Comparison of ENCODE assay signal across 20 cellular contexts in the genomic region with DNA sequence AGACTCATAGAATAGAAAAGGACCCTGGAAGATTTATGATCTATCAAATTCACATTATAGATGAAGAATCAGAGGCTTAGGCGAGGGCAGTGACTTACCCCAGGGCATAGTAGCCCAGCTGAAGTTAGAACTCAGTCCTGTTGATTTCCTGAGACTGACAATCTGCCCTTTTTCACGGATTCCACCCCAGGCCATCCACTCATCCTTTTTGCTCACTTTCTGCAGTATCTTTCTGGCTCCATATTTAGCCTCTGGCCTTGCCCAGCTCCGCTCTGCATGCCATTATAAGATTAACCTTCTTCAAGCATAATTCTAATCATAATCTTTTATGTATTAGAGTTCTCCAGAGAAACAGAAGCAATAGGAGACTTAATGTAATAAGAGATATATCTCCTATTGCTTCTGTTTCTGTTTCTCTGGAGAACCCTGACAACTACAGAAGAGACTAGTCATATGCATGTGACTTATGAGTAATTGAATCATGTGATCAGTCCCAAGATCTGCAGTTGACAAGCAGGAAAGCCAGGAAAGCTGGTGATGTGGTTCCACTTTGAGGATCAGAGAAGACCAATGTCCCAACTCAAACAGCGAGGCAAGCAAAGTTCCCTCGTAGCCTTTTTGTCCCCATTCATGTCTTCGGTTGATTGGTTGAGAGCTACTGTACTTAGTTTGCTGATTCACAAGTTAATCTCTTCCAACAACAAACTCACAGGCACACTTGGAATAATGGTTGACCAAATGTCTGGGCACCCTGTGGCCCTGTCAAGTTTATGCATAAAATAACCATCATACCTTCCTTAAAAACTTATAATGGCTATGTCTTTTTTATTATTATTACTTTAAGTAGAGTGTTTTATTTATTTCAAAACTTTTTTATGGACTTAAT.
DNase-seq lines count a peak whose midpoint lies in the region; ATAC-seq and TF ChIP-seq lines count a peak whose summit lies in the region.
"Had no signal": no experiment of that assay in that cellular context is flagged by ENCODE, and none has a peak within 500 bp of the region (broad histone marks: within the 10 kb centered on the region; RNA-seq: fewer than 3 reads in every experiment).

No MANE protein-coding gene starts in this region.

- H3K4me2 ChIP-seq in trophoblast cell (ENCODE audit: low read length) (no peak overlapping the region), OCI-LY7 (ENCODE audit: low read length) (no peak overlapping the region)
- H3K4me2 ChIP-seq: KMS-11 had no signal

- no peak overlapping the region for H2AK5ac ChIP-seq in trophoblast cell (ENCODE audit: low read length)

- no peak overlapping the region for H3K18ac ChIP-seq in trophoblast cell (ENCODE audit: low read length)

- no peak overlapping the region for H3K23ac ChIP-seq in trophoblast cell (ENCODE audit: low read length)

- no peak overlapping the region for H2BK12ac ChIP-seq in trophoblast cell (ENCODE audit: low read length)

- intact Hi-C loops in OCI-LY7 (cut with micrococcal nuclease; ENCODE audit: unreplicated experiment) (no loop called here), uterus (cut with DNase I; ENCODE audit: low total_unique reads) (no loop called here)

- H3K79me2 ChIP-seq in trophoblast cell (ENCODE audit: control insufficient read depth, insufficient read depth, low read length, poor library complexity) (no peaks in the 10 kb centered on the region), OCI-LY7 (ENCODE audit: insufficient read depth, low read depth, low read length) (no peaks in the 10 kb centered on the region)

- H3K4me1 ChIP-seq in trophoblast cell (ENCODE audit: control insufficient read depth in 1 of 2, insufficient read depth in 2 of 2, low read length in 2 of 2) (peaks cover 0 to 7% of the 10 kb centered on the region in 2 experiments), OCI-LY7 (ENCODE audit: insufficient read depth, low read length, poor library complexity, severe bottlenecking) (no peaks in the 10 kb centered on the region), uterus (no peaks in the 10 kb centered on the region), right atrium auricular region (no peaks in the 10 kb centered on the region)

- no TSS peak for BruUV-seq in OCI-LY7 (replicated peaks; lab: Mats Ljungman, UMichigan)

- H3K36me3 ChIP-seq in trophoblast cell (ENCODE audit: control insufficient read depth in 1 of 2, insufficient read depth in 2 of 2, low read length in 2 of 2): no peaks in the 10 kb centered on the region
- no peaks in the 10 kb centered on the region for H3K36me3 ChIP-seq in OCI-LY7 (ENCODE audit: insufficient read depth, low read length)
- no peaks in the 10 kb centered on the region for H3K36me3 ChIP-seq in uterus
- H3K36me3 ChIP-seq in right atrium auricular region: no peaks in the 10 kb centered on the region
- H3K36me3 ChIP-seq: adrenal gland had no signal

- H4K8ac ChIP-seq in trophoblast cell (ENCODE audit: low read depth, low read length): no peak overlapping the region

- H4K12ac ChIP-seq in trophoblast cell (ENCODE audit: low read depth, low read length): no peak overlapping the region

- H3K14ac ChIP-seq in trophoblast cell (ENCODE audit: low read length): no peak overlapping the region

- H3K27ac ChIP-seq in trophoblast cell (ENCODE audit: low read depth, low read length) (no peak overlapping the region), OCI-LY7 (ENCODE audit: low read depth, low read length, poor library complexity, severe bottlenecking) (no peak overlapping the region), uterus (no peak overlapping the region), right atrium auricular region (no peak overlapping the region)
- H3K27ac ChIP-seq: adrenal gland, KMS-11 had no signal

- CTCF ChIA-PET in OCI-LY7 (lab: Charles Lee; ENCODE audit: unreplicated experiment): no interaction called here

- no peak overlapping the region for H2BK120ac ChIP-seq in trophoblast cell (ENCODE audit: insufficient read depth, low read length, poor library complexity)

- no peak overlapping the region for H2AFZ ChIP-seq in trophoblast cell (ENCODE audit: insufficient read depth, low read length, poor library complexity)
- H2AFZ ChIP-seq in OCI-LY7 (ENCODE audit: low read length): no peak overlapping the region

- no peaks in the 10 kb centered on the region for H3K79me1 ChIP-seq in trophoblast cell (ENCODE audit: low read length)

- no peak for ATAC-seq in left lobe of liver
- ATAC-seq: mucosa of descending colon, right cardiac atrium had no signal

- H3K9me3 ChIP-seq in trophoblast cell (ENCODE audit: insufficient read depth, low read depth, low read length): no peaks in the 10 kb centered on the region
- H3K9me3 ChIP-seq in OCI-LY7 (ENCODE audit: low read length): no peaks in the 10 kb centered on the region
- no peaks in the 10 kb centered on the region for H3K9me3 ChIP-seq in uterus
- H3K9me3 ChIP-seq in right atrium auricular region: no peaks in the 10 kb centered on the region
- H3K9me3 ChIP-seq: adrenal gland, mucosa of descending colon had no signal

- no peaks in the 10 kb centered on the region for H3K9me2 ChIP-seq in OCI-LY7 (ENCODE audit: insufficient read depth, low read length)

- no peak overlapping the region for H3K9ac ChIP-seq in trophoblast cell (ENCODE audit: low read length)
- H3K9ac ChIP-seq: KMS-11 had no signal

- no peak for TF ChIP-seq CTCF in epithelial cell of esophagus (IDR thresholded peaks at IDR 0.05; ENCODE audit: insufficient read depth, low read depth, low read length, missing control alignments)
- TF ChIP-seq CTCF in OCI-LY7 (conservative IDR thresholded peaks at IDR 0.05; ENCODE audit: low read length): no peak
- TF ChIP-seq CTCF in uterus (IDR thresholded peaks at IDR 0.05): no peak
- TF ChIP-seq CTCF in right atrium auricular region (IDR thresholded peaks at IDR 0.05): no peak

- H3K27me3 ChIP-seq in trophoblast cell (ENCODE audit: insufficient read depth, low read length) (no peaks in the 10 kb centered on the region), uterus (no peaks in the 10 kb centered on the region), right atrium auricular region (no peaks in the 10 kb centered on the region)
- H3K27me3 ChIP-seq: adrenal gland had no signal

- no peak overlapping the region for H2BK5ac ChIP-seq in trophoblast cell (ENCODE audit: low read depth, low read length, poor library complexity)

- no peak overlapping the region for H4K91ac ChIP-seq in trophoblast cell (ENCODE audit: low read depth, low read length)

- H3K4me3 ChIP-seq in epithelial cell of esophagus (ENCODE audit: low read length) (no peak overlapping the region), trophoblast cell (ENCODE audit: low read depth, low read length) (no peak overlapping the region), OCI-LY7 (ENCODE audit: low read depth, low read length, poor library complexity, severe bottlenecking) (no peak overlapping the region), uterus (no peak overlapping the region), right atrium auricular region (no peak overlapping the region)
- H3K4me3 ChIP-seq: adrenal gland, mucosa of descending colon had no signal

- H4K20me1 ChIP-seq in OCI-LY7 (ENCODE audit: insufficient read depth, low read length): no peaks in the 10 kb centered on the region

- no CpG with 5 or more reads among the region's 6 CpGs for WGBS in trophoblast cell (ENCODE audit: extremely low coverage, insufficient coverage, insufficient read length)

- no peak overlapping the region for H3K4ac ChIP-seq in trophoblast cell (ENCODE audit: low read depth, low read length)

- no peak for TF ChIP-seq POLR2A in uterus (IDR thresholded peaks at IDR 0.05)

- POLR2A ChIA-PET in OCI-LY7 (lab: Charles Lee): interaction anchor here (0.6 kb wide), 2 partner anchors 281 to 1396 kb away, joined by 3 to 4 read pairs; no protein-coding TSS in a partner anchor

- DNase-seq in EL (peak; percentile 17), OCI-M1 (lab: John Stamatoyannopoulos, UW) (peak; percentile 9), epithelial cell of esophagus (ENCODE audit: low read depth) (peak; percentile 73), trophoblast cell (peak; percentile 7 to 37), left lobe of liver (ENCODE audit: low spot score) (no peak), OCI-LY7 (ENCODE audit: low spot score) (no peak), uterus (no peak), right atrium auricular region (ENCODE audit: low spot score) (no peak)
- DNase-seq: activated CD4-positive, alpha-beta T cell treated with anti-CD3 and anti-CD28 coated beads, Interleukin-2, amount 50 U/mL, for 1 hour; activated CD8-positive, alpha-beta memory T cell treated with anti-CD3 and anti-CD28 coated beads, Interleukin-2, amount 50 U/mL, for 48 hours; activated gamma-delta T cell; adrenal gland; caudate nucleus; H9; mucosa of descending colon; NCI-H1417 treated with DMSO at 0.1 percent for 48 hours; right cardiac atrium; RPMI8226; SW 1271 had no signal

Comparison
In these comparisons a context has a peak if more than half of its experiments do, and no peak if none do; other contexts are left out.
1. DNase-seq: peak in EL (single experiment), OCI-M1 (single experiment), epithelial cell of esophagus (single experiment) and trophoblast cell (2 of 2); none in left lobe of liver (single experiment), OCI-LY7 (single experiment), uterus (0 of 2) and right atrium auricular region (single experiment).